Comparison of ENCODE assay signal across 10 cellular contexts in the genomic region with DNA sequence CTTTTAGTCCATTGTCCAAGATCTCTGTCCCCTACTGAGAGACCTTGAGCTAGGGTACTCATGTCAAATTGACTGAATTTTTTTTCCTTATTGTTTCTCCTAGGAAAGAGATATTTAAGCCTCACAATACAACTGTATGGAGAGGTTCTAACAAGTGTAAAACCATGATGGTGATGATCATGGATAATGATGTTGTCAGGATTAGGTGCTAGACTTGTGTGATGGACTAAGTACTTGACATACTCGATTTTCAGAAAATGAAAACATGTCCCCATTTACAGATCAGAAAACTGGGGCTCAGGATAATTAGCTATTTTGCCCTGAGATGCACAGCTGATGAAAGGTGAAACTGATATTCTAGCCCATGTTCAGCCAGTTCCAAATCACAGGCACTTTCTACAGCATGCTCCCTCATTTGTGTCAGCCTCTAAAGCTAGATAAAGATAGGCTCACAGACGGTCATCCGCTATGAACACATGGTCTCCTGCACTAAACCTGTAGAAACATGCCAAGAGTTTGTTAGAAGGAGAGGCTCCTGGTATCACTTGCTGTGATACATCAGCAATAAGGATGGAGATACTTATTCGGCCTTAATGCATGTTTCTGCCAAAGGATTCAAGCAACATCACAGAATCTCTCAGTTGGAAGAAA.
DNase-seq lines count a peak whose midpoint lies in the region; ATAC-seq and TF ChIP-seq lines count a peak whose summit lies in the region.
"Had no signal": no experiment of that assay in that cellular context is flagged by ENCODE, and none has a peak within 500 bp of the region (broad histone marks: within the 10 kb centered on the region; RNA-seq: fewer than 3 reads in every experiment).

No MANE protein-coding gene starts in this region.

- peak overlapping the region; percentile 84 for H3K4me3 Mint-ChIP-seq in T-helper 2 cell treated with Interferon-gamma antibody and Interleukin-4, amounts not matched to agents 5 μg/mL and 100 μg/mL, for 36 hours
- peak overlapping the region; percentile 91 for H3K4me3 Mint-ChIP-seq in T-helper 17 cell
- peak overlapping the region; percentile 88 to 95 (median 93) for H3K4me3 Mint-ChIP-seq in immature natural killer cell

- TF ChIP-seq CTCF in stomach (IDR thresholded peaks at IDR 0.05): no peak
- TF ChIP-seq CTCF in mucosa of descending colon (IDR thresholded peaks at IDR 0.05): no peak

- WGBS in stomach, 5 donors: 74 to 90% (median 77%) methylated on average over 4 of the region's 4 CpGs

- H3K4me3 ChIP-seq in stomach (peak overlapping the region in 1 of 4 donors; percentile 22), mucosa of descending colon (no peak overlapping the region)

- ATAC-seq in T-helper 17 cell (no peak), mucosa of descending colon (no peak)

- peaks cover 18% of the 10 kb centered on the region for H3K36me3 Mint-ChIP-seq in T-helper 2 cell treated with Interferon-gamma antibody and Interleukin-4, amounts not matched to agents 5 μg/mL and 100 μg/mL, for 36 hours (ENCODE audit: low read depth)
- peaks cover 2% of the 10 kb centered on the region for H3K36me3 Mint-ChIP-seq in T-helper 17 cell (ENCODE audit: low read depth)
- peaks cover 4 to 10% (median 9%) of the 10 kb centered on the region in 3 donors for H3K36me3 Mint-ChIP-seq in immature natural killer cell

- DNase-seq in T-helper 2 cell treated with Interferon-gamma antibody and Interleukin-4, amounts not matched to agents 5 μg/mL and 100 μg/mL, for 36 hours (ENCODE audit: low spot score): no peak
- DNase-seq in T-helper 2 cell (no peak), T-helper 17 cell (no peak), immature natural killer cell (peak in 1 of 3 donors; percentile 1), stomach (no peak), dermis blood vessel endothelial cell (no peak), cerebellar cortex (ENCODE audit: low spot score) (no peak), mucosa of descending colon (no peak)
- DNase-seq: GF-D8, NCI-H774 had no signal

- no peaks in the 10 kb centered on the region for H3K27me3 Mint-ChIP-seq in T-helper 2 cell treated with Interferon-gamma antibody and Interleukin-4, amounts not matched to agents 5 μg/mL and 100 μg/mL, for 36 hours (ENCODE audit: low read depth)
- no peaks in the 10 kb centered on the region for H3K27me3 Mint-ChIP-seq in T-helper 17 cell
- H3K27me3 Mint-ChIP-seq in immature natural killer cell (ENCODE audit: low read depth in 3 of 3): no peaks in the 10 kb centered on the region

- TF ChIP-seq EP300 in stomach (IDR thresholded peaks at IDR 0.05): no peak

- peaks cover 46% of the 10 kb centered on the region for H3K4me1 Mint-ChIP-seq in T-helper 2 cell treated with Interferon-gamma antibody and Interleukin-4, amounts not matched to agents 5 μg/mL and 100 μg/mL, for 36 hours (ENCODE audit: low read depth)
- peaks cover 46% of the 10 kb centered on the region for H3K4me1 Mint-ChIP-seq in T-helper 17 cell
- peaks cover 51 to 63% of the 10 kb centered on the region in 2 donors for H3K4me1 Mint-ChIP-seq in immature natural killer cell

- no peak for TF ChIP-seq POLR2A in stomach (IDR thresholded peaks at IDR 0.05)

- H3K9me3 ChIP-seq in T-helper 17 cell (ENCODE audit: control insufficient read depth, low read length, poor library complexity, severe bottlenecking) (no peaks in the 10 kb centered on the region), stomach (no peaks in the 10 kb centered on the region), mucosa of descending colon (no peaks in the 10 kb centered on the region)

- H3K27me3 ChIP-seq in stomach: no peaks in the 10 kb centered on the region

- no peaks in the 10 kb centered on the region for H3K9me3 Mint-ChIP-seq in T-helper 2 cell treated with Interferon-gamma antibody and Interleukin-4, amounts not matched to agents 5 μg/mL and 100 μg/mL, for 36 hours
- H3K9me3 Mint-ChIP-seq in immature natural killer cell: no peaks in the 10 kb centered on the region

- intact Hi-C loops in stomach (cut with DNase I; ENCODE audit: low total_unique reads): no loop called here
- intact Hi-C loops in mucosa of descending colon (cut with DNase I, micrococcal nuclease): no loop called here

- H3K36me3 ChIP-seq in stomach (no peaks in the 10 kb centered on the region), mucosa of descending colon (ENCODE audit: low read depth) (no peaks in the 10 kb centered on the region)

- H3K4me1 ChIP-seq in stomach: peaks cover 61 to 81% (median 69%) of the 10 kb centered on the region in 4 donors
- peaks cover 35% of the 10 kb centered on the region for H3K4me1 ChIP-seq in mucosa of descending colon (ENCODE audit: low read depth)

- H3K27ac ChIP-seq in stomach: peak overlapping the region in 4 of 5 donors; percentile 76 to 84 (median 80)

- peak overlapping the region; percentile 94 for H3K27ac Mint-ChIP-seq in T-helper 2 cell treated with Interferon-gamma antibody and Interleukin-4, amounts not matched to agents 5 μg/mL and 100 μg/mL, for 36 hours
- H3K27ac Mint-ChIP-seq in T-helper 17 cell (peak overlapping the region; percentile 97), immature natural killer cell (peak overlapping the region; percentile 90 to 98 (median 95))
